In the genomic region with DNA sequence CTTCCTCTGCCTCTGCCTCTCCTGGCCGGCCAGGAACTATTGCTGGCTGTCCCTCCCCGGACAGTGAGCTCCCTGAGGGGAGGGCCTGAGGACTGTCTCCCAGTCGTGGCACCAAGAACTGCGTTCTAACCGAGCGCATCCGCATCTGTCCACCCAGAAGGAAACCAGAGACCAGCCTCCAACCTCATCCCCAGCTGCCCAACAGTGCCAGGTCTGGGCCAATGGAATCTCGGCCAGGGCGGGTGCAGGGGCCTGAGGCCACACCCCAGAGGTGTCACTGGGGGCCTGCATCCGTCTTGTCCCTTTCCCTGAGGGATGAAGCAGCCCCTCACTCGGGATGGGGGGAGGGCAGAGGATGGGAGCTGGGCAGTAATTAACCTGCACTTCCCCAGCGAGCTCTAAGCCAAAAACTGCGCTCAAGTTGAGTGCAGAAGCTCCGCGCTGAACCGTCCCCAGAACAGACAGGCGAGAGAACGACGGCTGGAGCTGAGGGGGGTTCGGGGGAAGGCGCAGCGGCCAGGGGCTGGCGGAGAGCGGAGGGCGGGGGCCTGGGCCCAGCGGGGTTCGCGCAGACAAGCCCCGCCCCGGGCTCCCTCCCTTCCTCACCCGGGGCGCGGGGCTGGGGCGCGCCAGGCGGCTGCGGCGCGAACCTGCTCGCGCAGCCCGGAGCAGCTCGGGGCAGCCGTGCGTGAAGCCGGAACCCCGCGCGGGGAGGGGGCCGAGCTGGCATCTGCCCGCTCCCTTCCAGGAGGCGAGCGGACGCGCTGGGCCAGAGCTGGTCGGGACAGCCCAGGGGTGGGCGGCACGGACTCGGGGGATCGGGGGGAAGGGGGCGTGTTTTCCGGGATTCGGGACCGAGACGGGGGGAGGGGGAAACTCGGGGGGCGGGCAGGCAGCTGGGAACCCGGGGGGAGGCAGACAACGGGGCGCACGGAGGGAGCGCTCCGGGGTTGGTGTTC, we compare ENCODE assay signal across 8 cellular contexts. TPM values are rescaled to one million over a fixed set of nuclear protein-coding genes. Genes with fewer than 3 reads are reported as not detected.
A peak's percentile ranks its signal among the peaks of the same experiment; 100 is the strongest.
DNase-seq lines count a peak whose midpoint lies in the region; ATAC-seq and TF ChIP-seq lines count a peak whose summit lies in the region.

No MANE protein-coding gene starts in this region.

- CTCF ChIA-PET in activated B cell treated with CpG ODN at 0.5 μM for 24 hours (lab: Charles Lee): interaction anchor here (0.6 to 4.7 kb wide), 16 partner anchors 11 to 315 kb away, joined by 3 to 196 read pairs (median 6); no protein-coding TSS in a partner anchor

- no peaks in the 10 kb centered on the region for H3K9me3 Mint-ChIP-seq in activated B cell treated with CpG ODN at 0.5 μM for 24 hours

- peak overlapping the region; percentile 88 for H3K4me3 Mint-ChIP-seq in activated B cell treated with CpG ODN at 0.5 μM for 24 hours

- TF ChIP-seq CTCF in activated B cell treated with CpG ODN at 0.5 μM for 24 hours (IDR thresholded peaks at IDR 0.05): no peak

- intact Hi-C loops in activated B cell treated with CpG ODN at 0.5 μM for 24 hours (cut with micrococcal nuclease): loop anchor here (1.0 to 5.0 kb wide), 10 partner anchors 11 to 828 kb away; a partner anchor contains a TSS

- H3K27ac Mint-ChIP-seq in activated B cell treated with CpG ODN at 0.5 μM for 24 hours: peak overlapping the region; percentile 89

- ATAC-seq in GM18498 (IDR thresholded peaks at IDR 0.05; ENCODE audit: unreplicated experiment) (peak; percentile 62), HG02852 (IDR thresholded peaks at IDR 0.05; ENCODE audit: unreplicated experiment) (peak; percentile 45), activated B cell treated with CpG ODN at 0.5 μM for 24 hours (ENCODE audit: low read depth) (peak; percentile 67)

- peaks cover 46% of the 10 kb centered on the region for H3K4me1 Mint-ChIP-seq in activated B cell treated with CpG ODN at 0.5 μM for 24 hours

- POLR2A ChIA-PET in activated B cell treated with CpG ODN at 0.5 μM for 24 hours (lab: Charles Lee): interaction anchor here (0.6 to 11.9 kb wide), 36 partner anchors 9 to 1972 kb away, joined by 3 to 1669 read pairs (median 5); a partner anchor contains a TSS

- DNase-seq in NCI-H2107 (lab: John Stamatoyannopoulos, UW) (peak; percentile 28), activated B cell treated with CpG ODN at 0.5 μM for 24 hours (peak; percentile 86), caudate nucleus (lab: John Stamatoyannopoulos, UW) (peak in 58 of 61 donors; percentile 59 to 95 (median 85)), iris pigment epithelial cell (ENCODE audit: low read depth) (peak; percentile 82), cortex of kidney (lab: John Stamatoyannopoulos, UW) (no peak)
- DNase-seq in stimulated activated CD4-positive, alpha-beta T cell treated with anti-CD3 and anti-CD28 coated beads, Interleukin-12 subunit alpha, Interleukin-12 subunit beta, amount 100 ng/mL, for 24 hours (ENCODE audit: low read depth in 2 of 2): peak; percentile 7 to 38

- H3K36me3 Mint-ChIP-seq in activated B cell treated with CpG ODN at 0.5 μM for 24 hours (ENCODE audit: low read depth): peaks cover 24% of the 10 kb centered on the region

- peak overlapping the region; percentile 99 for H3K27ac ChIP-seq in caudate nucleus (ENCODE audit: low read depth, low read length)

- H3K27me3 Mint-ChIP-seq in activated B cell treated with CpG ODN at 0.5 μM for 24 hours: no peaks in the 10 kb centered on the region

RNA-seq across cellular contexts. Expression of a gene that starts 1.4 kb away (rescaled TPM):
- total RNA-seq in activated B cell treated with CpG ODN at 0.5 μM for 24 hours: 203 and 205 TPM in 2 replicates

RNA-seq across cellular contexts. Expression of a gene that starts 13.2 kb away (rescaled TPM):
- not detected in 2 replicates for total RNA-seq in activated B cell treated with CpG ODN at 0.5 μM for 24 hours

RNA-seq across cellular contexts. Expression of a gene that starts 45.7 kb away (rescaled TPM):
- total RNA-seq in activated B cell treated with CpG ODN at 0.5 μM for 24 hours: 6.5 and 6.7 TPM in 2 replicates

RNA-seq across cellular contexts. Expression of a gene that starts 46.6 kb away (rescaled TPM):
- 0.75 TPM in 1 of 2 replicates, not detected in the other for total RNA-seq in activated B cell treated with CpG ODN at 0.5 μM for 24 hours

RNA-seq across cellular contexts. Expression of a gene that starts 53.5 kb away (rescaled TPM):
- 219 and 252 TPM in 2 replicates for total RNA-seq in activated B cell treated with CpG ODN at 0.5 μM for 24 hours
